ENCODE assay signal across 1 cellular context in the genomic region with DNA sequence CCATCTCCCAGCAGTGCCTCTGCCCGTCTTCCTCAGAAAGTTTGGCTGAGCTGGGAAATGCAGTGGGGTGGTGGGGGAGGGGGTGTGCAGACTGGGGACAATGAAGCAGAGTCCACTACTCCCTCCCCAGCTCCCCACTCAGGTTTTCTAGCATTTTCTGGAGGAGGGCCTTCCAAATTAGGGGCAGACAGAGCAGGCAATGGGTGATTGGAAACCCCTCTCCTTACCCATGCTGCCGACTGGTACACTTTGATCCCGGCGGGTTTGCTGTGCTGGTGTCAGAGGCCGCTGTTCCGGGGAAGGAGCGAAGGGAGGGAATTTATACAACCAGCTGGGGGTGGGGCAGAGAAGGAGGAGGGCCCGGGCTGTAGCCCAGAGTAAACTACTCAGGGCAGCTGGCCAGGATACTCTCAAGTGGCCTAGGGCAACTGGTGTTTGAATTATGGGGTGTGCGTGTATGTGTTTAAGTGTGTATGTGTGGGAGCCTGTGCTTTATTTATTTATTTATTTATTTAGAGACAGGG.
A peak's percentile ranks its signal among the peaks of the same experiment; 100 is the strongest.
TF ChIP-seq lines count a peak whose summit lies in the region.

A gene (minus strand): TSS at position 295 of the 524 bp plus-strand sequence. CDS start 64 bp downstream, at position 231.

TF ChIP-seq in HepG2, 621 proteins besides CTCF, POLR2A, EP300 and RAD21 (continued from another document and continues in another):
- TF ChIP-seq, protein P1, sequence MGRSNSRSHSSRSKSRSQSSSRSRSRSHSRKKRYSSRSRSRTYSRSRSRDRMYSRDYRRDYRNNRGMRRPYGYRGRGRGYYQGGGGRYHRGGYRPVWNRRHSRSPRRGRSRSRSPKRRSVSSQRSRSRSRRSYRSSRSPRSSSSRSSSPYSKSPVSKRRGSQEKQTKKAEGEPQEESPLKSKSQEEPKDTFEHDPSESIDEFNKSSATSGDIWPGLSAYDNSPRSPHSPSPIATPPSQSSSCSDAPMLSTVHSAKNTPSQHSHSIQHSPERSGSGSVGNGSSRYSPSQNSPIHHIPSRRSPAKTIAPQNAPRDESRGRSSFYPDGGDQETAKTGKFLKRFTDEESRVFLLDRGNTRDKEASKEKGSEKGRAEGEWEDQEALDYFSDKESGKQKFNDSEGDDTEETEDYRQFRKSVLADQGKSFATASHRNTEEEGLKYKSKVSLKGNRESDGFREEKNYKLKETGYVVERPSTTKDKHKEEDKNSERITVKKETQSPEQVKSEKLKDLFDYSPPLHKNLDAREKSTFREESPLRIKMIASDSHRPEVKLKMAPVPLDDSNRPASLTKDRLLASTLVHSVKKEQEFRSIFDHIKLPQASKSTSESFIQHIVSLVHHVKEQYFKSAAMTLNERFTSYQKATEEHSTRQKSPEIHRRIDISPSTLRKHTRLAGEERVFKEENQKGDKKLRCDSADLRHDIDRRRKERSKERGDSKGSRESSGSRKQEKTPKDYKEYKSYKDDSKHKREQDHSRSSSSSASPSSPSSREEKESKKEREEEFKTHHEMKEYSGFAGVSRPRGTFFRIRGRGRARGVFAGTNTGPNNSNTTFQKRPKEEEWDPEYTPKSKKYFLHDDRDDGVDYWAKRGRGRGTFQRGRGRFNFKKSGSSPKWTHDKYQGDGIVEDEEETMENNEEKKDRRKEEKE (IDR thresholded peaks at IDR 0.05) = no peak
- TF ChIP-seq ZNF30 (CRISPR knock-in tag; IDR thresholded peaks at IDR 0.05) (no peak), U2AF1 (optimal IDR thresholded peaks at IDR 0.05; ENCODE audit: low read depth, low read length) (no peak), BRCA1 (CRISPR knock-in tag; IDR thresholded peaks at IDR 0.05) (0 out of 2 replicates have a peak, but pooled peaks have one; percentile 47), HNRNPK (IDR thresholded peaks at IDR 0.05; ENCODE audit: low read depth, low read length, poor library complexity, severe bottlenecking) (no peak), ZNF10 (CRISPR knock-in tag; IDR thresholded peaks at IDR 0.05; ENCODE audit: borderline replicate concordance, low read depth) (no peak), CENPX (CRISPR knock-in tag; IDR thresholded peaks at IDR 0.05) (no peak), ZNF790 (CRISPR knock-in tag; IDR thresholded peaks at IDR 0.05; ENCODE audit: borderline replicate concordance) (no peak), GTF3A (CRISPR knock-in tag; conservative IDR thresholded peaks at IDR 0.05) (no peak), REPIN1 (CRISPR knock-in tag; IDR thresholded peaks at IDR 0.05; ENCODE audit: borderline replicate concordance, low read depth) (0 out of 2 replicates have a peak, but pooled peaks have one; percentile 39), ZNF501 (CRISPR knock-in tag; IDR thresholded peaks at IDR 0.05) (no peak), ZNF550 (CRISPR knock-in tag; IDR thresholded peaks at IDR 0.05; ENCODE audit: borderline replicate concordance) (no peak), TSC22D2 (CRISPR knock-in tag; IDR thresholded peaks at IDR 0.05; ENCODE audit: borderline replicate concordance) (no peak), HOXA9 (CRISPR knock-in tag; IDR thresholded peaks at IDR 0.05; ENCODE audit: borderline replicate concordance) (no peak), DR1 (CRISPR knock-in tag; IDR thresholded peaks at IDR 0.05) (peak; percentile 84), ZNF468 (CRISPR knock-in tag; IDR thresholded peaks at IDR 0.05) (no peak), SMYD3 (CRISPR knock-in tag; IDR thresholded peaks at IDR 0.05) (peak; percentile 29; the same call in 1 of the 2 replicates), ZNF563 (CRISPR knock-in tag; IDR thresholded peaks at IDR 0.05) (no peak), ZNF788 (CRISPR knock-in tag; IDR thresholded peaks at IDR 0.05; ENCODE audit: borderline replicate concordance) (no peak), HES4 (CRISPR knock-in tag; IDR thresholded peaks at IDR 0.05; ENCODE audit: borderline replicate concordance) (no peak), ZNF136 (CRISPR knock-in tag; IDR thresholded peaks at IDR 0.05; ENCODE audit: low read depth) (no peak), AHR (CRISPR knock-in tag; IDR thresholded peaks at IDR 0.05) (no peak), ZNF761 (CRISPR knock-in tag; conservative IDR thresholded peaks at IDR 0.05) (no peak), CHD2 (IDR thresholded peaks at IDR 0.05; ENCODE audit: low read depth, low read length) (no peak), TBX2 (CRISPR knock-in tag; IDR thresholded peaks at IDR 0.05; ENCODE audit: borderline replicate concordance) (peak; percentile 26), MBNL3 (CRISPR knock-in tag; conservative IDR thresholded peaks at IDR 0.05) (no peak), ZSCAN30 (CRISPR knock-in tag; IDR thresholded peaks at IDR 0.05) (no peak)
- TF ChIP-seq, protein P2, sequence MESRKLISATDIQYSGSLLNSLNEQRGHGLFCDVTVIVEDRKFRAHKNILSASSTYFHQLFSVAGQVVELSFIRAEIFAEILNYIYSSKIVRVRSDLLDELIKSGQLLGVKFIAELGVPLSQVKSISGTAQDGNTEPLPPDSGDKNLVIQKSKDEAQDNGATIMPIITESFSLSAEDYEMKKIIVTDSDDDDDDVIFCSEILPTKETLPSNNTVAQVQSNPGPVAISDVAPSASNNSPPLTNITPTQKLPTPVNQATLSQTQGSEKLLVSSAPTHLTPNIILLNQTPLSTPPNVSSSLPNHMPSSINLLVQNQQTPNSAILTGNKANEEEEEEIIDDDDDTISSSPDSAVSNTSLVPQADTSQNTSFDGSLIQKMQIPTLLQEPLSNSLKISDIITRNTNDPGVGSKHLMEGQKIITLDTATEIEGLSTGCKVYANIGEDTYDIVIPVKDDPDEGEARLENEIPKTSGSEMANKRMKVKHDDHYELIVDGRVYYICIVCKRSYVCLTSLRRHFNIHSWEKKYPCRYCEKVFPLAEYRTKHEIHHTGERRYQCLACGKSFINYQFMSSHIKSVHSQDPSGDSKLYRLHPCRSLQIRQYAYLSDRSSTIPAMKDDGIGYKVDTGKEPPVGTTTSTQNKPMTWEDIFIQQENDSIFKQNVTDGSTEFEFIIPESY (CRISPR knock-in tag; IDR thresholded peaks at IDR 0.05) = no peak
- TF ChIP-seq, protein P3, sequence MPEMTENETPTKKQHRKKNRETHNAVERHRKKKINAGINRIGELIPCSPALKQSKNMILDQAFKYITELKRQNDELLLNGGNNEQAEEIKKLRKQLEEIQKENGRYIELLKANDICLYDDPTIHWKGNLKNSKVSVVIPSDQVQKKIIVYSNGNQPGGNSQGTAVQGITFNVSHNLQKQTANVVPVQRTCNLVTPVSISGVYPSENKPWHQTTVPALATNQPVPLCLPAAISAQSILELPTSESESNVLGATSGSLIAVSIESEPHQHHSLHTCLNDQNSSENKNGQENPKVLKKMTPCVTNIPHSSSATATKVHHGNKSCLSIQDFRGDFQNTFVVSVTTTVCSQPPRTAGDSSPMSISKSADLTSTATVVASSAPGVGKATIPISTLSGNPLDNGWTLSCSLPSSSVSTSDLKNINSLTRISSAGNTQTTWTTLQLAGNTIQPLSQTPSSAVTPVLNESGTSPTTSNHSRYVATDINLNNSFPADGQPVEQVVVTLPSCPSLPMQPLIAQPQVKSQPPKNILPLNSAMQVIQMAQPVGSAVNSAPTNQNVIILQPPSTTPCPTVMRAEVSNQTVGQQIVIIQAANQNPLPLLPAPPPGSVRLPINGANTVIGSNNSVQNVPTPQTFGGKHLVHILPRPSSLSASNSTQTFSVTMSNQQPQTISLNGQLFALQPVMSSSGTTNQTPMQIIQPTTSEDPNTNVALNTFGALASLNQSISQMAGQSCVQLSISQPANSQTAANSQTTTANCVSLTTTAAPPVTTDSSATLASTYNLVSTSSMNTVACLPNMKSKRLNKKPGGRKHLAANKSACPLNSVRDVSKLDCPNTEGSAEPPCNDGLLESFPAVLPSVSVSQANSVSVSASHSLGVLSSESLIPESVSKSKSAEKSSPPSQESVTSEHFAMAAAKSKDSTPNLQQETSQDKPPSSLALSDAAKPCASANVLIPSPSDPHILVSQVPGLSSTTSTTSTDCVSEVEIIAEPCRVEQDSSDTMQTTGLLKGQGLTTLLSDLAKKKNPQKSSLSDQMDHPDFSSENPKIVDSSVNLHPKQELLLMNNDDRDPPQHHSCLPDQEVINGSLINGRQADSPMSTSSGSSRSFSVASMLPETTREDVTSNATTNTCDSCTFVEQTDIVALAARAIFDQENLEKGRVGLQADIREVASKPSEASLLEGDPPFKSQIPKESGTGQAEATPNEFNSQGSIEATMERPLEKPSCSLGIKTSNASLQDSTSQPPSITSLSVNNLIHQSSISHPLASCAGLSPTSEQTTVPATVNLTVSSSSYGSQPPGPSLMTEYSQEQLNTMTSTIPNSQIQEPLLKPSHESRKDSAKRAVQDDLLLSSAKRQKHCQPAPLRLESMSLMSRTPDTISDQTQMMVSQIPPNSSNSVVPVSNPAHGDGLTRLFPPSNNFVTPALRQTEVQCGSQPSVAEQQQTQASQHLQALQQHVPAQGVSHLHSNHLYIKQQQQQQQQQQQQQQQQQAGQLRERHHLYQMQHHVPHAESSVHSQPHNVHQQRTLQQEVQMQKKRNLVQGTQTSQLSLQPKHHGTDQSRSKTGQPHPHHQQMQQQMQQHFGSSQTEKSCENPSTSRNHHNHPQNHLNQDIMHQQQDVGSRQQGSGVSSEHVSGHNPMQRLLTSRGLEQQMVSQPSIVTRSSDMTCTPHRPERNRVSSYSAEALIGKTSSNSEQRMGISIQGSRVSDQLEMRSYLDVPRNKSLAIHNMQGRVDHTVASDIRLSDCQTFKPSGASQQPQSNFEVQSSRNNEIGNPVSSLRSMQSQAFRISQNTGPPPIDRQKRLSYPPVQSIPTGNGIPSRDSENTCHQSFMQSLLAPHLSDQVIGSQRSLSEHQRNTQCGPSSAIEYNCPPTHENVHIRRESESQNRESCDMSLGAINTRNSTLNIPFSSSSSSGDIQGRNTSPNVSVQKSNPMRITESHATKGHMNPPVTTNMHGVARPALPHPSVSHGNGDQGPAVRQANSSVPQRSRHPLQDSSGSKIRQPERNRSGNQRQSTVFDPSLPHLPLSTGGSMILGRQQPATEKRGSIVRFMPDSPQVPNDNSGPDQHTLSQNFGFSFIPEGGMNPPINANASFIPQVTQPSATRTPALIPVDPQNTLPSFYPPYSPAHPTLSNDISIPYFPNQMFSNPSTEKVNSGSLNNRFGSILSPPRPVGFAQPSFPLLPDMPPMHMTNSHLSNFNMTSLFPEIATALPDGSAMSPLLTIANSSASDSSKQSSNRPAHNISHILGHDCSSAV (CRISPR knock-in tag; IDR thresholded peaks at IDR 0.05; ENCODE audit: borderline replicate concordance) = no peak
- TF ChIP-seq, protein P4, sequence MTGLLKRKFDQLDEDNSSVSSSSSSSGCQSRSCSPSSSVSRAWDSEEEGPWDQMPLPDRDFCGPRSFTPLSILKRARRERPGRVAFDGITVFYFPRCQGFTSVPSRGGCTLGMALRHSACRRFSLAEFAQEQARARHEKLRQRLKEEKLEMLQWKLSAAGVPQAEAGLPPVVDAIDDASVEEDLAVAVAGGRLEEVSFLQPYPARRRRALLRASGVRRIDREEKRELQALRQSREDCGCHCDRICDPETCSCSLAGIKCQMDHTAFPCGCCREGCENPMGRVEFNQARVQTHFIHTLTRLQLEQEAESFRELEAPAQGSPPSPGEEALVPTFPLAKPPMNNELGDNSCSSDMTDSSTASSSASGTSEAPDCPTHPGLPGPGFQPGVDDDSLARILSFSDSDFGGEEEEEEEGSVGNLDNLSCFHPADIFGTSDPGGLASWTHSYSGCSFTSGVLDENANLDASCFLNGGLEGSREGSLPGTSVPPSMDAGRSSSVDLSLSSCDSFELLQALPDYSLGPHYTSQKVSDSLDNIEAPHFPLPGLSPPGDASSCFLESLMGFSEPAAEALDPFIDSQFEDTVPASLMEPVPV (CRISPR knock-in tag; IDR thresholded peaks at IDR 0.05) = no peak
- TF ChIP-seq, protein P5, sequence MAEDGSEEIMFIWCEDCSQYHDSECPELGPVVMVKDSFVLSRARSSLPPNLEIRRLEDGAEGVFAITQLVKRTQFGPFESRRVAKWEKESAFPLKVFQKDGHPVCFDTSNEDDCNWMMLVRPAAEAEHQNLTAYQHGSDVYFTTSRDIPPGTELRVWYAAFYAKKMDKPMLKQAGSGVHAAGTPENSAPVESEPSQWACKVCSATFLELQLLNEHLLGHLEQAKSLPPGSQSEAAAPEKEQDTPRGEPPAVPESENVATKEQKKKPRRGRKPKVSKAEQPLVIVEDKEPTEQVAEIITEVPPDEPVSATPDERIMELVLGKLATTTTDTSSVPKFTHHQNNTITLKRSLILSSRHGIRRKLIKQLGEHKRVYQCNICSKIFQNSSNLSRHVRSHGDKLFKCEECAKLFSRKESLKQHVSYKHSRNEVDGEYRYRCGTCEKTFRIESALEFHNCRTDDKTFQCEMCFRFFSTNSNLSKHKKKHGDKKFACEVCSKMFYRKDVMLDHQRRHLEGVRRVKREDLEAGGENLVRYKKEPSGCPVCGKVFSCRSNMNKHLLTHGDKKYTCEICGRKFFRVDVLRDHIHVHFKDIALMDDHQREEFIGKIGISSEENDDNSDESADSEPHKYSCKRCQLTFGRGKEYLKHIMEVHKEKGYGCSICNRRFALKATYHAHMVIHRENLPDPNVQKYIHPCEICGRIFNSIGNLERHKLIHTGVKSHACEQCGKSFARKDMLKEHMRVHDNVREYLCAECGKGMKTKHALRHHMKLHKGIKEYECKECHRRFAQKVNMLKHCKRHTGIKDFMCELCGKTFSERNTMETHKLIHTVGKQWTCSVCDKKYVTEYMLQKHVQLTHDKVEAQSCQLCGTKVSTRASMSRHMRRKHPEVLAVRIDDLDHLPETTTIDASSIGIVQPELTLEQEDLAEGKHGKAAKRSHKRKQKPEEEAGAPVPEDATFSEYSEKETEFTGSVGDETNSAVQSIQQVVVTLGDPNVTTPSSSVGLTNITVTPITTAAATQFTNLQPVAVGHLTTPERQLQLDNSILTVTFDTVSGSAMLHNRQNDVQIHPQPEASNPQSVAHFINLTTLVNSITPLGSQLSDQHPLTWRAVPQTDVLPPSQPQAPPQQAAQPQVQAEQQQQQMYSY (CRISPR knock-in tag; IDR thresholded peaks at IDR 0.05) = no peak
- TF ChIP-seq, protein P6, sequence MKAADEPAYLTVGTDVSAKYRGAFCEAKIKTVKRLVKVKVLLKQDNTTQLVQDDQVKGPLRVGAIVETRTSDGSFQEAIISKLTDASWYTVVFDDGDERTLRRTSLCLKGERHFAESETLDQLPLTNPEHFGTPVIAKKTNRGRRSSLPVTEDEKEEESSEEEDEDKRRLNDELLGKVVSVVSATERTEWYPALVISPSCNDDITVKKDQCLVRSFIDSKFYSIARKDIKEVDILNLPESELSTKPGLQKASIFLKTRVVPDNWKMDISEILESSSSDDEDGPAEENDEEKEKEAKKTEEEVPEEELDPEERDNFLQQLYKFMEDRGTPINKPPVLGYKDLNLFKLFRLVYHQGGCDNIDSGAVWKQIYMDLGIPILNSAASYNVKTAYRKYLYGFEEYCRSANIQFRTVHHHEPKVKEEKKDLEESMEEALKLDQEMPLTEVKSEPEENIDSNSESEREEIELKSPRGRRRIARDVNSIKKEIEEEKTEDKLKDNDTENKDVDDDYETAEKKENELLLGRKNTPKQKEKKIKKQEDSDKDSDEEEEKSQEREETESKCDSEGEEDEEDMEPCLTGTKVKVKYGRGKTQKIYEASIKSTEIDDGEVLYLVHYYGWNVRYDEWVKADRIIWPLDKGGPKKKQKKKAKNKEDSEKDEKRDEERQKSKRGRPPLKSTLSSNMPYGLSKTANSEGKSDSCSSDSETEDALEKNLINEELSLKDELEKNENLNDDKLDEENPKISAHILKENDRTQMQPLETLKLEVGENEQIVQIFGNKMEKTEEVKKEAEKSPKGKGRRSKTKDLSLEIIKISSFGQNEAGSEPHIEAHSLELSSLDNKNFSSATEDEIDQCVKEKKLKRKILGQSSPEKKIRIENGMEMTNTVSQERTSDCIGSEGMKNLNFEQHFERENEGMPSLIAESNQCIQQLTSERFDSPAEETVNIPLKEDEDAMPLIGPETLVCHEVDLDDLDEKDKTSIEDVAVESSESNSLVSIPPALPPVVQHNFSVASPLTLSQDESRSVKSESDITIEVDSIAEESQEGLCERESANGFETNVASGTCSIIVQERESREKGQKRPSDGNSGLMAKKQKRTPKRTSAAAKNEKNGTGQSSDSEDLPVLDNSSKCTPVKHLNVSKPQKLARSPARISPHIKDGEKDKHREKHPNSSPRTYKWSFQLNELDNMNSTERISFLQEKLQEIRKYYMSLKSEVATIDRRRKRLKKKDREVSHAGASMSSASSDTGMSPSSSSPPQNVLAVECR (CRISPR knock-in tag; IDR thresholded peaks at IDR 0.05; ENCODE audit: borderline replicate concordance) = peak; percentile 46; the same call in 1 of the 2 replicates
